Comparison of ENCODE assay signal across 27 cellular contexts in the genomic region with DNA sequence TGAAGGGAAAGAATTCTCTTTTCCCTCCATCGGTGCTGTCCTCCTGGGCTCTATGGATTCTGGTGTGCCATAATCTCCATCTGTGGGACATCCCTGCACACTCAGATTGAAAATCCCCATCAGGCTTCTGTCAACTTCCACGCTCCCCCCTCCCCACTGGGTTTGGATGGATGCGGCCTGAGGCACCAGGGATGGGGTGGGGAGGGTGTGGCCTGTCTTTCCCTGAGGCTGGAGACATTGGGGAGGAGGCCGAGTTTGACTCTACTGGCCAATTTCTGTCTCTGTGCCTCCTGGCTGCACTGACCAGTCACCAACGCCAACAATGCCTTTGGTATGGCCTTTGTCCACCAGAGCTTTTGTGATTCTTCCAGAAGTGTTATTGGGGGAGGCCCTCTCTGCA. TPM values are rescaled to one million over a fixed set of nuclear protein-coding genes. Genes with fewer than 3 reads are reported as not detected.
"Had no signal": no experiment of that assay in that cellular context is flagged by ENCODE, and none has a peak within 500 bp of the region (broad histone marks: within the 10 kb centered on the region; RNA-seq: fewer than 3 reads in every experiment).

No MANE protein-coding gene starts in this region.

- H3K4me1 ChIP-seq: right lobe of liver, uterus had no signal

- H3K9me3 ChIP-seq: heart left ventricle, ovary, right lobe of liver, testis, uterus had no signal

- DNase-seq: activated CD4-positive, alpha-beta T cell treated with anti-CD3 and anti-CD28 coated beads, Interleukin-2, amount 10 ng/mL, durations not matched to agents 7 days and 5 days; activated CD8-positive, alpha-beta memory T cell treated with anti-CD3 and anti-CD28 coated beads, Interleukin-2, amount 10 ng/mL, durations not matched to agents 7 days and 5 days; activated CD8-positive, alpha-beta T cell treated with anti-CD3 and anti-CD28 coated beads for 36 hours; activated effector memory CD4-positive, alpha-beta T cell treated with anti-CD3 and anti-CD28 coated beads, Interleukin-2, amount 50 U/mL, for 16 hours; activated naive CD4-positive, alpha-beta T cell treated with anti-CD3 and anti-CD28 coated beads, Interleukin-2, amount 10 ng/mL, durations not matched to agents 7 days and 5 days; activated T-cell treated with anti-CD3 and anti-CD28 coated beads for 4 hours; effector CD4-positive, alpha-beta T cell; foreskin keratinocyte; islet precursor cell; left colon; ovary; right lobe of liver; stimulated activated CD4-positive, alpha-beta T cell treated with anti-CD3 and anti-CD28 coated beads, Interleukin-2, amount 100 ng/mL, for 48 hours; stimulated activated CD8-positive, alpha-beta memory T cell treated with anti-CD3 and anti-CD28 coated beads, Interleukin-4, amount 100 ng/mL, for 48 hours; stimulated activated naive B cell treated with anti-CD40 and anti-IgM and Interleukin-4, amounts not matched to agents 10 μg/mL and 1 μg/mL and 100 μg/mL, for 72 hours; testis; trophoblast cell had no signal

- H3K27ac ChIP-seq: cardiac muscle cell, foreskin keratinocyte, neural progenitor cell, ovary, right lobe of liver, testis, VCaP had no signal

- H3K36me3 ChIP-seq: cardiac muscle cell, heart left ventricle, neural progenitor cell, ovary, right lobe of liver, uterus had no signal

- ATAC-seq: activated CD4-positive, CD25-positive, alpha-beta regulatory T cell treated with anti-CD3 and anti-CD28 coated beads, Interleukin-2, amount 50 U/mL, for 24 hours; activated CD8-positive, alpha-beta memory T cell treated with anti-CD3 and anti-CD28 coated beads, Interleukin-2, amount 10 ng/mL, durations not matched to agents 7 days and 5 days; activated CD8-positive, alpha-beta T cell treated with anti-CD3 and anti-CD28 coated beads for 36 hours; foreskin keratinocyte; left colon; naive thymus-derived CD8-positive, alpha-beta T cell; right lobe of liver; stimulated activated naive B cell treated with anti-CD40 and anti-IgM and Interleukin-4, amounts not matched to agents 10 μg/mL and 1 μg/mL and 100 μg/mL, for 72 hours had no signal

- H3K27me3 ChIP-seq: cardiac muscle cell, foreskin keratinocyte, neural progenitor cell, ovary, testis, uterus had no signal

- H3K4me3 ChIP-seq: cardiac muscle cell, heart left ventricle, lung, neural progenitor cell, ovary, right lobe of liver, smooth muscle cell, testis, uterus had no signal

RNA-seq across cellular contexts. Expression of a gene that starts 16.3 kb away (rescaled TPM):
- total RNA-seq: activated CD4-positive, alpha-beta T cell treated with anti-CD3 and anti-CD28 coated beads, Interleukin-2, amount 10 ng/mL, durations not matched to agents 7 days and 5 days; T-helper 2 cell treated with Interferon-gamma antibody and Interleukin-4, amounts not matched to agents 100 ng/mL and 5 ng/mL, for 36 hours had no signal
